In genomic region chr1:10556430-10557005, GRCh38 we compare ENCODE assay signal across 12 cellular contexts.
A peak's percentile ranks its signal among the peaks of the same experiment; 100 is the strongest.
DNase-seq lines count a peak whose midpoint lies in the region; ATAC-seq and TF ChIP-seq lines count a peak whose summit lies in the region.
"Had no signal": no experiment of that assay in that cellular context is flagged by ENCODE, and none has a peak within 500 bp of the region (broad histone marks: within the 10 kb centered on the region; RNA-seq: fewer than 3 reads in every experiment).

No MANE protein-coding gene starts in this region.

- no peak for DNase-seq in activated naive CD4-positive, alpha-beta T cell treated with anti-CD3 and anti-CD28 coated beads, Interleukin-2, amount 50 U/mL, for 16 hours
- DNase-seq in RWPE1 (ENCODE audit: low spot score) (no peak), immature natural killer cell (no peak)
- no peak for DNase-seq in stimulated activated effector memory CD8-positive, alpha-beta T cell treated with anti-CD3 and anti-CD28 coated beads, Interleukin-12 subunit alpha, Interleukin-12 subunit beta, amount 100 ng/mL, for 72 hours (ENCODE audit: low spot score in 2 of 2)
- DNase-seq in activated naive CD8-positive, alpha-beta T cell treated with anti-CD3 and anti-CD28 coated beads for 36 hours = no peak
- DNase-seq: Calu3, naive B cell had no signal

- H3K4me3 Mint-ChIP-seq in activated naive CD4-positive, alpha-beta T cell treated with anti-CD3 and anti-CD28 coated beads, Interleukin-2, amount 50 U/mL, for 24 hours = no peak overlapping the region
- no peak overlapping the region for H3K4me3 Mint-ChIP-seq in immature natural killer cell
- no peak overlapping the region for H3K4me3 Mint-ChIP-seq in stimulated activated effector memory CD8-positive, alpha-beta T cell treated with anti-CD3 and anti-CD28 coated beads, Interleukin-12 subunit alpha, Interleukin-12 subunit beta, amount 100 ng/mL, for 72 hours
- no peak overlapping the region for H3K4me3 Mint-ChIP-seq in activated naive CD8-positive, alpha-beta T cell treated with anti-CD3 and anti-CD28 coated beads for 36 hours
- H3K4me3 Mint-ChIP-seq: activated naive CD8-positive, alpha-beta T cell; naive B cell had no signal

- POLR2A ChIA-PET in RWPE1 (lab: Yijun Ruan, JAX; ENCODE audit: low non-redundant PET) = no interaction called here

- TF ChIP-seq CTCF in RWPE1 (conservative IDR thresholded peaks at IDR 0.05; ENCODE audit: low read depth) = no peak

- no peak for ATAC-seq in stimulated activated effector memory CD8-positive, alpha-beta T cell treated with anti-CD3 and anti-CD28 coated beads, Interleukin-12 subunit alpha, Interleukin-12 subunit beta, amount 100 ng/mL, for 72 hours
- ATAC-seq in HG03108 (IDR thresholded peaks at IDR 0.05; ENCODE audit: unreplicated experiment) = no peak
- ATAC-seq in HG02759 (IDR thresholded peaks at IDR 0.05; ENCODE audit: unreplicated experiment) = no peak
- ATAC-seq: HCT116 had no signal

- peak overlapping the region; percentile 37 for H3K27ac ChIP-seq in RWPE1

- H3K36me3 Mint-ChIP-seq in activated naive CD4-positive, alpha-beta T cell treated with anti-CD3 and anti-CD28 coated beads, Interleukin-2, amount 50 U/mL, for 24 hours = peaks cover 3% of the 10 kb centered on the region
- H3K36me3 Mint-ChIP-seq in immature natural killer cell = peaks cover 0 to 5% (median 0%) of the 10 kb centered on the region in 3 donors
- H3K36me3 Mint-ChIP-seq in stimulated activated effector memory CD8-positive, alpha-beta T cell treated with anti-CD3 and anti-CD28 coated beads, Interleukin-12 subunit alpha, Interleukin-12 subunit beta, amount 100 ng/mL, for 72 hours = no peaks in the 10 kb centered on the region
- no peaks in the 10 kb centered on the region for H3K36me3 Mint-ChIP-seq in activated naive CD8-positive, alpha-beta T cell treated with anti-CD3 and anti-CD28 coated beads for 36 hours

- CTCF ChIA-PET in RWPE1 (lab: Yijun Ruan, JAX) = no interaction called here

- H3K27ac Mint-ChIP-seq in activated naive CD4-positive, alpha-beta T cell treated with anti-CD3 and anti-CD28 coated beads, Interleukin-2, amount 50 U/mL, for 24 hours = peak overlapping the region; percentile 68
- peak overlapping the region in 4 of 6 donors; percentile 12 to 83 (median 47) for H3K27ac Mint-ChIP-seq in immature natural killer cell
- H3K27ac Mint-ChIP-seq in stimulated activated effector memory CD8-positive, alpha-beta T cell treated with anti-CD3 and anti-CD28 coated beads, Interleukin-12 subunit alpha, Interleukin-12 subunit beta, amount 100 ng/mL, for 72 hours = peak overlapping the region; percentile 23
- H3K27ac Mint-ChIP-seq in activated naive CD8-positive, alpha-beta T cell treated with anti-CD3 and anti-CD28 coated beads for 36 hours = no peak overlapping the region
- H3K27ac Mint-ChIP-seq: activated naive CD8-positive, alpha-beta T cell had no signal

- H3K4me1 Mint-ChIP-seq in activated naive CD4-positive, alpha-beta T cell treated with anti-CD3 and anti-CD28 coated beads, Interleukin-2, amount 50 U/mL, for 24 hours = peaks cover 17% of the 10 kb centered on the region
- H3K4me1 Mint-ChIP-seq in immature natural killer cell = peaks cover 17 to 22% of the 10 kb centered on the region in 2 donors
- H3K4me1 Mint-ChIP-seq in stimulated activated effector memory CD8-positive, alpha-beta T cell treated with anti-CD3 and anti-CD28 coated beads, Interleukin-12 subunit alpha, Interleukin-12 subunit beta, amount 100 ng/mL, for 72 hours = peaks cover 26% of the 10 kb centered on the region
- peaks cover 5% of the 10 kb centered on the region for H3K4me1 Mint-ChIP-seq in activated naive CD8-positive, alpha-beta T cell treated with anti-CD3 and anti-CD28 coated beads for 36 hours

- no peaks in the 10 kb centered on the region for H3K9me3 Mint-ChIP-seq in activated naive CD4-positive, alpha-beta T cell treated with anti-CD3 and anti-CD28 coated beads, Interleukin-2, amount 50 U/mL, for 24 hours
- no peaks in the 10 kb centered on the region for H3K9me3 Mint-ChIP-seq in immature natural killer cell
- H3K9me3 Mint-ChIP-seq in stimulated activated effector memory CD8-positive, alpha-beta T cell treated with anti-CD3 and anti-CD28 coated beads, Interleukin-12 subunit alpha, Interleukin-12 subunit beta, amount 100 ng/mL, for 72 hours = no peaks in the 10 kb centered on the region
- H3K9me3 Mint-ChIP-seq in activated naive CD8-positive, alpha-beta T cell treated with anti-CD3 and anti-CD28 coated beads for 36 hours = no peaks in the 10 kb centered on the region
- H3K9me3 Mint-ChIP-seq: naive B cell had no signal

- no peaks in the 10 kb centered on the region for H3K27me3 Mint-ChIP-seq in activated naive CD4-positive, alpha-beta T cell treated with anti-CD3 and anti-CD28 coated beads, Interleukin-2, amount 50 U/mL, for 24 hours
- peaks cover 0 to 2% (median 2%) of the 10 kb centered on the region in 3 donors for H3K27me3 Mint-ChIP-seq in immature natural killer cell (ENCODE audit: low read depth in 3 of 3)
- H3K27me3 Mint-ChIP-seq in activated naive CD8-positive, alpha-beta T cell treated with anti-CD3 and anti-CD28 coated beads for 36 hours = no peaks in the 10 kb centered on the region
- H3K27me3 Mint-ChIP-seq: activated naive CD8-positive, alpha-beta T cell; naive B cell had no signal
